Comparison of ENCODE assay signal across 2 cellular contexts in the genomic region with DNA sequence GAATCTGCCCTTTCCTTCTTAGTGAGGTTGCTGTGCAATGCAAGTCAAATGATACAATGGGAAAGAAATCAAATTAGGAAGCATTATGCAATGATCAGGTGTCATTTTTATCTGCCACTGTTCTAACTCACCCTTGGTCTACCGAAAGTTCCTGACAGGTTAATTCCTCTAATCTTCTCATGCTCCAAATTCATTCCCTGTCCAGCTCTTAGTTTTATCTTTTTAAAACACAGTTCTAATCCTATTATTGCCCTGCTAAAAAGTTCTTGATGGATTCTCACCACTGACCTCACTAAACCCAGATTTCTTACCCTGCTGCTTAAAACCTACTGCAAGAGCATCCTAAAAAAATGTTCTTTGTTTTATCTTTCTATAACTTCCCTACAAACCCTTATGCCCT.
TF ChIP-seq lines count a peak whose summit lies in the region.

No MANE protein-coding gene starts in this region.

TF ChIP-seq in H1, 55 proteins besides CTCF, POLR2A, EP300 and RAD21:
- TF ChIP-seq SRF (IDR thresholded peaks at IDR 0.05; ENCODE audit: low read depth, low read length) = no peak
TF ChIP-seq in H1: peak in this region for 0.

TF ChIP-seq in SK-N-SH, 30 proteins besides CTCF, POLR2A, EP300 and RAD21:
- TF ChIP-seq FOXJ3 (CRISPR knock-in tag; IDR thresholded peaks at IDR 0.05) (no peak), SMC3 (IDR thresholded peaks at IDR 0.05; ENCODE audit: low read depth, low read length) (no peak), RCOR1 (IDR thresholded peaks at IDR 0.05; ENCODE audit: low read length) (no peak), JUND (IDR thresholded peaks at IDR 0.05) (no peak), FOXM1 (IDR thresholded peaks at IDR 0.05; ENCODE audit: low read depth) (no peak), NFIC (IDR thresholded peaks at IDR 0.05; ENCODE audit: borderline replicate concordance) (no peak), GATA2 (CRISPR knock-in tag; IDR thresholded peaks at IDR 0.05) (no peak), TAF1 (IDR thresholded peaks at IDR 0.05; ENCODE audit: borderline replicate concordance, low read depth, low read length) (no peak), SIN3A (IDR thresholded peaks at IDR 0.05; ENCODE audit: borderline replicate concordance, low read depth, low read length) (no peak), POLR2AphosphoS5 (IDR thresholded peaks at IDR 0.05; ENCODE audit: low read depth, low read length) (no peak)
- TF ChIP-seq, protein P1, sequence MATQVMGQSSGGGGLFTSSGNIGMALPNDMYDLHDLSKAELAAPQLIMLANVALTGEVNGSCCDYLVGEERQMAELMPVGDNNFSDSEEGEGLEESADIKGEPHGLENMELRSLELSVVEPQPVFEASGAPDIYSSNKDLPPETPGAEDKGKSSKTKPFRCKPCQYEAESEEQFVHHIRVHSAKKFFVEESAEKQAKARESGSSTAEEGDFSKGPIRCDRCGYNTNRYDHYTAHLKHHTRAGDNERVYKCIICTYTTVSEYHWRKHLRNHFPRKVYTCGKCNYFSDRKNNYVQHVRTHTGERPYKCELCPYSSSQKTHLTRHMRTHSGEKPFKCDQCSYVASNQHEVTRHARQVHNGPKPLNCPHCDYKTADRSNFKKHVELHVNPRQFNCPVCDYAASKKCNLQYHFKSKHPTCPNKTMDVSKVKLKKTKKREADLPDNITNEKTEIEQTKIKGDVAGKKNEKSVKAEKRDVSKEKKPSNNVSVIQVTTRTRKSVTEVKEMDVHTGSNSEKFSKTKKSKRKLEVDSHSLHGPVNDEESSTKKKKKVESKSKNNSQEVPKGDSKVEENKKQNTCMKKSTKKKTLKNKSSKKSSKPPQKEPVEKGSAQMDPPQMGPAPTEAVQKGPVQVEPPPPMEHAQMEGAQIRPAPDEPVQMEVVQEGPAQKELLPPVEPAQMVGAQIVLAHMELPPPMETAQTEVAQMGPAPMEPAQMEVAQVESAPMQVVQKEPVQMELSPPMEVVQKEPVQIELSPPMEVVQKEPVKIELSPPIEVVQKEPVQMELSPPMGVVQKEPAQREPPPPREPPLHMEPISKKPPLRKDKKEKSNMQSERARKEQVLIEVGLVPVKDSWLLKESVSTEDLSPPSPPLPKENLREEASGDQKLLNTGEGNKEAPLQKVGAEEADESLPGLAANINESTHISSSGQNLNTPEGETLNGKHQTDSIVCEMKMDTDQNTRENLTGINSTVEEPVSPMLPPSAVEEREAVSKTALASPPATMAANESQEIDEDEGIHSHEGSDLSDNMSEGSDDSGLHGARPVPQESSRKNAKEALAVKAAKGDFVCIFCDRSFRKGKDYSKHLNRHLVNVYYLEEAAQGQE (IDR thresholded peaks at IDR 0.05; ENCODE audit: low read depth, low read length) = no peak
- TF ChIP-seq, protein P2, sequence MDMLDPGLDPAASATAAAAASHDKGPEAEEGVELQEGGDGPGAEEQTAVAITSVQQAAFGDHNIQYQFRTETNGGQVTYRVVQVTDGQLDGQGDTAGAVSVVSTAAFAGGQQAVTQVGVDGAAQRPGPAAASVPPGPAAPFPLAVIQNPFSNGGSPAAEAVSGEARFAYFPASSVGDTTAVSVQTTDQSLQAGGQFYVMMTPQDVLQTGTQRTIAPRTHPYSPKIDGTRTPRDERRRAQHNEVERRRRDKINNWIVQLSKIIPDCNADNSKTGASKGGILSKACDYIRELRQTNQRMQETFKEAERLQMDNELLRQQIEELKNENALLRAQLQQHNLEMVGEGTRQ (IDR thresholded peaks at IDR 0.05; ENCODE audit: borderline replicate concordance, low read depth, low read length) = no peak
- TF ChIP-seq, protein P3, sequence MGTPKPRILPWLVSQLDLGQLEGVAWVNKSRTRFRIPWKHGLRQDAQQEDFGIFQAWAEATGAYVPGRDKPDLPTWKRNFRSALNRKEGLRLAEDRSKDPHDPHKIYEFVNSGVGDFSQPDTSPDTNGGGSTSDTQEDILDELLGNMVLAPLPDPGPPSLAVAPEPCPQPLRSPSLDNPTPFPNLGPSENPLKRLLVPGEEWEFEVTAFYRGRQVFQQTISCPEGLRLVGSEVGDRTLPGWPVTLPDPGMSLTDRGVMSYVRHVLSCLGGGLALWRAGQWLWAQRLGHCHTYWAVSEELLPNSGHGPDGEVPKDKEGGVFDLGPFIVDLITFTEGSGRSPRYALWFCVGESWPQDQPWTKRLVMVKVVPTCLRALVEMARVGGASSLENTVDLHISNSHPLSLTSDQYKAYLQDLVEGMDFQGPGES (IDR thresholded peaks at IDR 0.05; ENCODE audit: low read depth, low read length) = no peak
